8 cellular contexts compared by ENCODE assay signal in genomic region chr3:183636221-183637105, GRCh38. TPM values are rescaled to one million over a fixed set of nuclear protein-coding genes. Genes with fewer than 3 reads are reported as not detected.
A peak's percentile ranks its signal among the peaks of the same experiment; 100 is the strongest.
DNase-seq lines count a peak whose midpoint lies in the region; ATAC-seq and TF ChIP-seq lines count a peak whose summit lies in the region.

No MANE protein-coding gene starts in this region.

- no peaks in the 10 kb centered on the region for H3K4me1 ChIP-seq in fibroblast of lung (ENCODE audit: control insufficient read depth, extremely low read depth, insufficient read depth, low read length)

- H3K4me2 ChIP-seq in fibroblast of lung (ENCODE audit: extremely low read depth, insufficient read depth, low read length), result peak overlapping the region; percentile 92

- H3K27me3 ChIP-seq in fibroblast of lung (ENCODE audit: control insufficient read depth, insufficient read depth, low read length), result no peaks in the 10 kb centered on the region

- peak overlapping the region; percentile 92 for H3K27ac Mint-ChIP-seq in activated T-helper 17 cell treated with anti-CD3 and anti-CD28 coated beads, Interleukin-2, amount 50 U/mL, for 72 hours
- H3K27ac Mint-ChIP-seq in naive B cell, result peak overlapping the region; percentile 97 to 99 (median 98)
- H3K27ac Mint-ChIP-seq in stimulated activated effector memory CD8-positive, alpha-beta T cell treated with anti-CD3 and anti-CD28 coated beads, Interleukin-12 subunit alpha, Interleukin-12 subunit beta, amount 100 ng/mL, for 72 hours, result peak overlapping the region; percentile 93

- H3K4me3 Mint-ChIP-seq in activated T-helper 17 cell treated with anti-CD3 and anti-CD28 coated beads, Interleukin-2, amount 50 U/mL, for 72 hours, result peak overlapping the region; percentile 91
- H3K4me3 Mint-ChIP-seq in naive B cell, result peak overlapping the region; percentile 91 to 97 (median 97)
- H3K4me3 Mint-ChIP-seq in stimulated activated effector memory CD8-positive, alpha-beta T cell treated with anti-CD3 and anti-CD28 coated beads, Interleukin-12 subunit alpha, Interleukin-12 subunit beta, amount 100 ng/mL, for 72 hours, result peak overlapping the region; percentile 85

- no peaks in the 10 kb centered on the region for H3K36me3 Mint-ChIP-seq in activated T-helper 17 cell treated with anti-CD3 and anti-CD28 coated beads, Interleukin-2, amount 50 U/mL, for 72 hours (ENCODE audit: low read depth)
- H3K36me3 Mint-ChIP-seq in naive B cell, result peaks cover under 1 to 5% of the 10 kb centered on the region in 2 donors
- H3K36me3 Mint-ChIP-seq in stimulated activated effector memory CD8-positive, alpha-beta T cell treated with anti-CD3 and anti-CD28 coated beads, Interleukin-12 subunit alpha, Interleukin-12 subunit beta, amount 100 ng/mL, for 72 hours, result no peaks in the 10 kb centered on the region

- no peaks in the 10 kb centered on the region for H3K9me3 Mint-ChIP-seq in activated T-helper 17 cell treated with anti-CD3 and anti-CD28 coated beads, Interleukin-2, amount 50 U/mL, for 72 hours
- H3K9me3 Mint-ChIP-seq in naive B cell, result no peaks in the 10 kb centered on the region
- H3K9me3 Mint-ChIP-seq in stimulated activated effector memory CD8-positive, alpha-beta T cell treated with anti-CD3 and anti-CD28 coated beads, Interleukin-12 subunit alpha, Interleukin-12 subunit beta, amount 100 ng/mL, for 72 hours, result no peaks in the 10 kb centered on the region

- no peaks in the 10 kb centered on the region for H4K20me1 ChIP-seq in fibroblast of lung (ENCODE audit: control insufficient read depth, extremely low read depth, insufficient read depth, low read length)

- DNase-seq in EH (ENCODE audit: low read depth) (peak; percentile 96), GOT3 (lab: John Stamatoyannopoulos, UW) (peak; percentile 77), LHCN-M2 (ENCODE audit: low read depth) (peak; percentile 91), RPMI7951 (ENCODE audit: low read depth) (peak; percentile 96), fibroblast of lung (ENCODE audit: low read depth in 2 of 2) (peak; percentile 95 to 96), naive B cell (peak; percentile 95)
- DNase-seq in stimulated activated effector memory CD8-positive, alpha-beta T cell treated with anti-CD3 and anti-CD28 coated beads, Interleukin-12 subunit alpha, Interleukin-12 subunit beta, amount 100 ng/mL, for 72 hours (ENCODE audit: low spot score in 2 of 2), result peak; percentile 75 to 95

- ATAC-seq in activated T-helper 17 cell treated with anti-CD3 and anti-CD28 coated beads, Interleukin-2, amount 50 U/mL, for 72 hours (replicated peaks), result peak; percentile 86
- ATAC-seq in naive B cell (ENCODE audit: low read depth in 2 of 2), result peak; percentile 70 to 74
- ATAC-seq in stimulated activated effector memory CD8-positive, alpha-beta T cell treated with anti-CD3 and anti-CD28 coated beads, Interleukin-12 subunit alpha, Interleukin-12 subunit beta, amount 100 ng/mL, for 72 hours, result peak; percentile 88

- H3K27me3 Mint-ChIP-seq in activated T-helper 17 cell treated with anti-CD3 and anti-CD28 coated beads, Interleukin-2, amount 50 U/mL, for 72 hours, result no peaks in the 10 kb centered on the region
- no peaks in the 10 kb centered on the region for H3K27me3 Mint-ChIP-seq in naive B cell

- TF ChIP-seq CTCF in fibroblast of lung (conservative IDR thresholded peaks at IDR 0.05 in 1 of 2, IDR thresholded peaks at IDR 0.05 in 1 of 2; ENCODE audit: low read depth in 1 of 2, low read length in 2 of 2), result no peak

- peak overlapping the region; percentile 78 for H3K27ac ChIP-seq in fibroblast of lung (ENCODE audit: insufficient read depth, low read length)

- H3K9me3 ChIP-seq in fibroblast of lung (ENCODE audit: control insufficient read depth, insufficient read depth, low read depth, low read length), result no peaks in the 10 kb centered on the region

- peak overlapping the region; percentile 72 to 94 (median 82) for H3K4me3 ChIP-seq in fibroblast of lung (replicated peaks in 1 of 4; ENCODE audit: control extremely low read depth in 1 of 4, insufficient read depth in 1 of 4, low read depth in 3 of 4, low read length in 4 of 4)

- H2AFZ ChIP-seq in fibroblast of lung (ENCODE audit: low read length), result peak overlapping the region; percentile 84

- H3K4me1 Mint-ChIP-seq in activated T-helper 17 cell treated with anti-CD3 and anti-CD28 coated beads, Interleukin-2, amount 50 U/mL, for 72 hours, result peaks cover 8% of the 10 kb centered on the region
- peaks cover 14 to 36% (median 29%) of the 10 kb centered on the region in 3 donors for H3K4me1 Mint-ChIP-seq in naive B cell
- peaks cover 30% of the 10 kb centered on the region for H3K4me1 Mint-ChIP-seq in stimulated activated effector memory CD8-positive, alpha-beta T cell treated with anti-CD3 and anti-CD28 coated beads, Interleukin-12 subunit alpha, Interleukin-12 subunit beta, amount 100 ng/mL, for 72 hours

- H3K79me2 ChIP-seq in fibroblast of lung (ENCODE audit: control insufficient read depth, insufficient read depth, low read length), result no peaks in the 10 kb centered on the region

- no peaks in the 10 kb centered on the region for H3K36me3 ChIP-seq in fibroblast of lung (ENCODE audit: control insufficient read depth, insufficient read depth, low read length)

- H3K9ac ChIP-seq in fibroblast of lung (ENCODE audit: insufficient read depth, low read length), result peak overlapping the region; percentile 71

RNA-seq across cellular contexts. Expression of gene KLHL24, which starts 1.0 kb away (rescaled TPM):
- total RNA-seq in LHCN-M2 (2014; rRNA removed) (15.3 and 20.3 TPM in 2 replicates), fibroblast of lung (70.7 and 131 TPM in 2 replicates)
- polyA plus RNA-seq in LHCN-M2 (2012), result 3.7 TPM
- total RNA-seq in RPMI7951 (2014; rRNA removed; shearing (Covaris generic)), result 27.5 and 29.0 TPM in 2 replicates
- total RNA-seq in activated T-helper 17 cell treated with anti-CD3 and anti-CD28 coated beads, Interleukin-2, amount 50 U/mL, for 72 hours, result 10 to 100 TPM in 1 of 2 donors, 1 to 10 TPM in 1; 7.7 to 25.1 TPM
- polyA plus RNA-seq in fibroblast of lung (12.2 and 20.4 TPM in 2 replicates), naive B cell (ENCODE audit: low read depth in 6 of 6) (10 to 100 TPM; 46.7 to 84.9 (median 65.3) TPM)
- 4.6 and 6.3 TPM in 2 replicates for polyA plus RNA-seq in fibroblast of lung (2012)
- 2.4 and 8.3 TPM in 2 replicates for polyA minus RNA-seq in fibroblast of lung (ENCODE audit: low replicate concordance)

Comparison
In these comparisons a context has a peak if more than half of its experiments do, and no peak if none do; other contexts are left out.
1. Peak in every context shown above with its lines: DNase-seq, ATAC-seq, H3K4me3 ChIP-seq and H3K27ac ChIP-seq.